Comparison of ENCODE assay signal across 24 cellular contexts in genomic region chr17:79573196-79573929, GRCh38. TPM values are rescaled to one million over a fixed set of nuclear protein-coding genes. Genes with fewer than 3 reads are reported as not detected.
DNase-seq lines count a peak whose midpoint lies in the region; ATAC-seq, FAIRE-seq and TF ChIP-seq lines count a peak whose summit lies in the region.
"Had no signal": no experiment of that assay in that cellular context is flagged by ENCODE, and none has a peak within 500 bp of the region (broad histone marks: within the 10 kb centered on the region; RNA-seq: fewer than 3 reads in every experiment).

No MANE protein-coding gene starts in this region.

- no peak for TF ChIP-seq EP300 in sigmoid colon (IDR thresholded peaks at IDR 0.05)

- intact Hi-C loops in sigmoid colon (cut with DNase I) (no loop called here), upper lobe of right lung (cut with DNase I) (no loop called here)
- intact Hi-C loops in activated T-helper 2 cell treated with anti-CD3 and anti-CD28 coated beads, Interferon-gamma antibody, Interleukin-2, Interleukin-4, amounts not matched to agents 10 μg/mL and 5 μg/mL and 100 μg/mL, durations not matched to agents 14 hours and 24 hours and 36 hours (cut with micrococcal nuclease) = no loop called here

- WGBS in sigmoid colon, 2 donors = 52 to 54% methylated on average over 18 of the region's 18 CpGs

- no peaks in the 10 kb centered on the region for H3K36me3 Mint-ChIP-seq in activated T-helper 2 cell treated with anti-CD3 and anti-CD28 coated beads, Interferon-gamma antibody, Interleukin-2, Interleukin-4, amounts not matched to agents 10 μg/mL and 5 μg/mL and 100 μg/mL, durations not matched to agents 14 hours and 24 hours and 36 hours (ENCODE audit: low read depth)
- H3K36me3 Mint-ChIP-seq: stimulated activated naive B cell treated with anti-CD40 and anti-IgM and Interleukin-4, amounts not matched to agents 10 μg/mL and 1 μg/mL and 100 μg/mL, for 72 hours had no signal

- no peaks in the 10 kb centered on the region for H3K4me1 Mint-ChIP-seq in activated T-helper 2 cell treated with anti-CD3 and anti-CD28 coated beads, Interferon-gamma antibody, Interleukin-2, Interleukin-4, amounts not matched to agents 10 μg/mL and 5 μg/mL and 100 μg/mL, durations not matched to agents 14 hours and 24 hours and 36 hours (ENCODE audit: low read depth)
- H3K4me1 Mint-ChIP-seq: activated CD4-positive, alpha-beta T cell treated with anti-CD3 and anti-CD28 coated beads, Interleukin-2, amount 10 ng/mL, durations not matched to agents 7 days and 5 days; nephron; stimulated activated naive B cell treated with anti-CD40 and anti-IgM and Interleukin-4, amounts not matched to agents 10 μg/mL and 1 μg/mL and 100 μg/mL, for 72 hours had no signal

- no peak for TF ChIP-seq POLR2A in sigmoid colon (IDR thresholded peaks at IDR 0.05)

- DNase-seq in NCI-H1417 (lab: John Stamatoyannopoulos, UW) (peak; percentile 45 to 87 (median 49)), NCI-H1417 treated with DMSO at 0.1 percent for 48 hours (lab: John Stamatoyannopoulos, UW) (no peak), RCC 7860 (ENCODE audit: low spot score) (peak; percentile 43), foreskin keratinocyte (no peak), sigmoid colon (peak; percentile 26), globus pallidus (ENCODE audit: low spot score) (no peak), upper lobe of right lung (no peak)
- no peak for DNase-seq in activated T-helper 2 cell treated with anti-CD3 and anti-CD28 coated beads, Interferon-gamma antibody, Interleukin-2, Interleukin-4, amounts not matched to agents 10 μg/mL and 5 μg/mL and 100 μg/mL, durations not matched to agents 14 hours and 24 hours and 36 hours (ENCODE audit: low spot score)
- DNase-seq: activated CD4-positive, alpha-beta T cell treated with anti-CD3 and anti-CD28 coated beads, Interleukin-2, amount 10 ng/mL, durations not matched to agents 7 days and 5 days; activated naive CD4-positive, alpha-beta T cell treated with anti-CD3 and anti-CD28 coated beads for 36 hours; erythroblast; heart right ventricle; KBM-7; NCI-H1105; NCI-H510A; SK-N-SH; stimulated activated naive B cell treated with anti-CD40 and anti-IgM and Interleukin-4, amounts not matched to agents 10 μg/mL and 1 μg/mL and 100 μg/mL, for 72 hours; transverse colon had no signal

- H3K27me3 ChIP-seq in foreskin keratinocyte (no peaks in the 10 kb centered on the region), sigmoid colon (no peaks in the 10 kb centered on the region), upper lobe of right lung (peaks cover 15% of the 10 kb centered on the region)
- H3K27me3 ChIP-seq: ascending aorta, BLaER1, transverse colon had no signal

- peak; percentile 67 for ATAC-seq in foreskin keratinocyte
- no peak for ATAC-seq in upper lobe of right lung
- ATAC-seq: heart right ventricle; stimulated activated naive B cell treated with anti-CD40 and anti-IgM and Interleukin-4, amounts not matched to agents 10 μg/mL and 1 μg/mL and 100 μg/mL, for 72 hours had no signal

- H3K27me3 Mint-ChIP-seq in activated T-helper 2 cell treated with anti-CD3 and anti-CD28 coated beads, Interferon-gamma antibody, Interleukin-2, Interleukin-4, amounts not matched to agents 10 μg/mL and 5 μg/mL and 100 μg/mL, durations not matched to agents 14 hours and 24 hours and 36 hours (ENCODE audit: low read depth) = no peaks in the 10 kb centered on the region
- H3K27me3 Mint-ChIP-seq: activated CD4-positive, alpha-beta T cell treated with anti-CD3 and anti-CD28 coated beads, Interleukin-2, amount 10 ng/mL, durations not matched to agents 7 days and 5 days; stimulated activated naive B cell treated with anti-CD40 and anti-IgM and Interleukin-4, amounts not matched to agents 10 μg/mL and 1 μg/mL and 100 μg/mL, for 72 hours had no signal

- TF ChIP-seq CTCF in foreskin keratinocyte (conservative IDR thresholded peaks at IDR 0.05) = no peak
- no peak for TF ChIP-seq CTCF in sigmoid colon (IDR thresholded peaks at IDR 0.05)
- TF ChIP-seq CTCF in upper lobe of right lung (IDR thresholded peaks at IDR 0.05) = no peak

- FAIRE-seq in RCC 7860 (lab: Jason Lieb, UNC) = no peak

- H3K4me3 ChIP-seq in sigmoid colon (no peak overlapping the region), upper lobe of right lung (no peak overlapping the region)
- H3K4me3 ChIP-seq: ascending aorta, BLaER1, coronary artery, heart right ventricle, transverse colon had no signal

- no peaks in the 10 kb centered on the region for H3K9me3 ChIP-seq in sigmoid colon
- H3K9me3 ChIP-seq in upper lobe of right lung = no peaks in the 10 kb centered on the region
- H3K9me3 ChIP-seq: ascending aorta, BLaER1, SK-N-SH, transverse colon had no signal

- peaks cover 7% of the 10 kb centered on the region for H3K4me1 ChIP-seq in foreskin keratinocyte
- H3K4me1 ChIP-seq in sigmoid colon = peaks cover 0 to 29% (median 18%) of the 10 kb centered on the region in 4 donors
- no peaks in the 10 kb centered on the region for H3K4me1 ChIP-seq in upper lobe of right lung
- H3K4me1 ChIP-seq: ascending aorta, heart right ventricle, transverse colon had no signal

- H3K27ac ChIP-seq in foreskin keratinocyte = no peak overlapping the region
- no peak overlapping the region for H3K27ac ChIP-seq in sigmoid colon
- H3K27ac ChIP-seq in upper lobe of right lung = no peak overlapping the region
- H3K27ac ChIP-seq: 22Rv1, ascending aorta, BLaER1, coronary artery, heart right ventricle, transverse colon had no signal

- H3K36me3 ChIP-seq in sigmoid colon (peaks cover 0 to 9% (median 3%) of the 10 kb centered on the region in 4 donors), upper lobe of right lung (no peaks in the 10 kb centered on the region)
- H3K36me3 ChIP-seq: ascending aorta, BLaER1, heart right ventricle, transverse colon had no signal

- no peaks in the 10 kb centered on the region for H3K9me3 Mint-ChIP-seq in activated T-helper 2 cell treated with anti-CD3 and anti-CD28 coated beads, Interferon-gamma antibody, Interleukin-2, Interleukin-4, amounts not matched to agents 10 μg/mL and 5 μg/mL and 100 μg/mL, durations not matched to agents 14 hours and 24 hours and 36 hours
- H3K9me3 Mint-ChIP-seq: activated naive CD4-positive, alpha-beta T cell treated with anti-CD3 and anti-CD28 coated beads for 36 hours; stimulated activated naive B cell treated with anti-CD40 and anti-IgM and Interleukin-4, amounts not matched to agents 10 μg/mL and 1 μg/mL and 100 μg/mL, for 72 hours had no signal

- H3K4me3 Mint-ChIP-seq in activated T-helper 2 cell treated with anti-CD3 and anti-CD28 coated beads, Interferon-gamma antibody, Interleukin-2, Interleukin-4, amounts not matched to agents 10 μg/mL and 5 μg/mL and 100 μg/mL, durations not matched to agents 14 hours and 24 hours and 36 hours (ENCODE audit: low read depth) = no peak overlapping the region
- H3K4me3 Mint-ChIP-seq: activated CD4-positive, alpha-beta T cell treated with anti-CD3 and anti-CD28 coated beads, Interleukin-2, amount 10 ng/mL, durations not matched to agents 7 days and 5 days; activated naive CD4-positive, alpha-beta T cell treated with anti-CD3 and anti-CD28 coated beads for 36 hours; nephron; stimulated activated naive B cell treated with anti-CD40 and anti-IgM and Interleukin-4, amounts not matched to agents 10 μg/mL and 1 μg/mL and 100 μg/mL, for 72 hours had no signal

- no peak overlapping the region for H3K27ac Mint-ChIP-seq in activated T-helper 2 cell treated with anti-CD3 and anti-CD28 coated beads, Interferon-gamma antibody, Interleukin-2, Interleukin-4, amounts not matched to agents 10 μg/mL and 5 μg/mL and 100 μg/mL, durations not matched to agents 14 hours and 24 hours and 36 hours
- H3K27ac Mint-ChIP-seq: activated CD4-positive, alpha-beta T cell treated with anti-CD3 and anti-CD28 coated beads, Interleukin-2, amount 10 ng/mL, durations not matched to agents 7 days and 5 days; activated naive CD4-positive, alpha-beta T cell treated with anti-CD3 and anti-CD28 coated beads for 36 hours; nephron; stimulated activated naive B cell treated with anti-CD40 and anti-IgM and Interleukin-4, amounts not matched to agents 10 μg/mL and 1 μg/mL and 100 μg/mL, for 72 hours had no signal

RNA-seq across cellular contexts. Expression of gene RBFOX3, which starts 37.5 kb away (rescaled TPM):
- total RNA-seq in foreskin keratinocyte = not detected in 2 replicates
- polyA plus RNA-seq in foreskin keratinocyte = not detected in 2 replicates
- total RNA-seq in sigmoid colon = 10 to 100 TPM; 30.1 to 82.9 (median 49.5) TPM
- polyA plus RNA-seq in sigmoid colon = 1 to 10 TPM in 2 of 3 donors, not detected in 1; 1.2 to 2.4 TPM
- not detected for total RNA-seq in upper lobe of right lung
- total RNA-seq in activated T-helper 2 cell treated with anti-CD3 and anti-CD28 coated beads, Interferon-gamma antibody, Interleukin-2, Interleukin-4, amounts not matched to agents 10 μg/mL and 5 μg/mL and 100 μg/mL, durations not matched to agents 14 hours and 24 hours and 36 hours = 0.07 TPM in 1 of 2 replicates, not detected in the other
- total RNA-seq: activated CD4-positive, alpha-beta T cell treated with anti-CD3 and anti-CD28 coated beads, Interleukin-2, amount 10 ng/mL, durations not matched to agents 7 days and 5 days; activated naive CD4-positive, alpha-beta T cell treated with anti-CD3 and anti-CD28 coated beads for 36 hours; ascending aorta; heart right ventricle; OCI-LY7 had no signal
- polyA plus RNA-seq: heart right ventricle, SK-N-SH had no signal

Comparison
In these comparisons a context has a peak if more than half of its experiments do, and no peak if none do; other contexts are left out.
1. DNase-seq: peak in NCI-H1417 (3 of 3), RCC 7860 (single experiment) and sigmoid colon (single experiment); none in NCI-H1417 treated with DMSO at 0.1 percent for 48 hours (single experiment), foreskin keratinocyte (0 of 2), globus pallidus (single experiment), upper lobe of right lung (single experiment) and activated T-helper 2 cell treated with anti-CD3 and anti-CD28 coated beads, Interferon-gamma antibody, Interleukin-2, Interleukin-4, amounts not matched to agents 10 μg/mL and 5 μg/mL and 100 μg/mL, durations not matched to agents 14 hours and 24 hours and 36 hours (single experiment).
2. RNA of gene RBFOX3, which starts 37.5 kb away (total RNA-seq): 30.1 to 82.9 TPM in sigmoid colon; 0.07 TPM in activated T-helper 2 cell treated with anti-CD3 and anti-CD28 coated beads, Interferon-gamma antibody, Interleukin-2, Interleukin-4, amounts not matched to agents 10 μg/mL and 5 μg/mL and 100 μg/mL, durations not matched to agents 14 hours and 24 hours and 36 hours, not detected in foreskin keratinocyte and not detected in upper lobe of right lung (single experiment); every median in the first group is over 10 times any median in the second.